ENCODE assay signal across 32 cellular contexts in the genomic region with DNA sequence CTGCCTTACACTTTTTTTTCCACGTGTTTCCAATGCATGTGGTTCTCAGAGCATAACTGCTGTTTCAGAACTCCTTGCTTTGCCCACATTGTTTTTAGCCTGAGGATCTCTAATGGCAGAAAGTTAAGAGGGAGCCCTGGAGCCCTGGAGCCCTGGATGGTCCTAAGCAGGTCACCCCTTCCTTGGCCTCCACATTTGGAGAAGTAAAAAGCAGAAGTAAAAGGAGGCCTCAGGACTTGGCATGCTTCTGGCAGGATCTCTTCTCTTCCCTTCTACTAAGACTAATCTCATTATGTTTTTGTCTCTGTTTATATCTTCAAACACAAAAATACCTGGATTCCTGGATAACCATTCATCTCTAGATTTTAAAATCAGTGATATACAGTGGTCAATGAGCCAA. TPM values are rescaled to one million over a fixed set of nuclear protein-coding genes. Genes with fewer than 3 reads are reported as not detected.
DNase-seq lines count a peak whose midpoint lies in the region; ATAC-seq, FAIRE-seq and TF ChIP-seq lines count a peak whose summit lies in the region.
"Had no signal": no experiment of that assay in that cellular context is flagged by ENCODE, and none has a peak within 500 bp of the region (broad histone marks: within the 10 kb centered on the region; RNA-seq: fewer than 3 reads in every experiment).

No MANE protein-coding gene starts in this region.

- no peak overlapping the region for H3K23ac ChIP-seq in H1 (ENCODE audit: insufficient read length)

- ATAC-seq in right lobe of liver (peak in 3 of 4 donors; percentile 36 to 53 (median 37)), HepG2 (no peak)
- ATAC-seq: gastroesophageal sphincter, T-helper 17 cell had no signal

- H2AFZ ChIP-seq in HepG2 (ENCODE audit: low read length), result no peak overlapping the region
- peak overlapping the region; percentile 42; the same call in 1 of the 2 replicates for H2AFZ ChIP-seq in PC-9
- no peak overlapping the region; the same call in 1 of the 2 replicates for H2AFZ ChIP-seq in H1 (ENCODE audit: low read length)

- H3K14ac ChIP-seq in H1 (ENCODE audit: insufficient read length), result peak overlapping the region; percentile 31

- H4K91ac ChIP-seq in H1 (replicated peaks; ENCODE audit: insufficient read length, low read length), result no peak overlapping the region

- no peak for TF ChIP-seq RAD21 in HepG2 (CRISPR knock-in tag; IDR thresholded peaks at IDR 0.05)
- no peak for TF ChIP-seq RAD21 in H1 (IDR thresholded peaks at IDR 0.05 in 1 of 2, conservative IDR thresholded peaks at IDR 0.05 in 1 of 2; ENCODE audit: low read depth in 2 of 2, low read length in 2 of 2)

- H3K9me3 ChIP-seq in right lobe of liver, result no peaks in the 10 kb centered on the region
- no peaks in the 10 kb centered on the region for H3K9me3 ChIP-seq in HepG2 (ENCODE audit: low read length)
- H3K9me3 ChIP-seq in PC-9 (ENCODE audit: insufficient read depth, low read depth), result no peaks in the 10 kb centered on the region; the same call in 1 of the 2 replicates
- H3K9me3 ChIP-seq in H1 (ENCODE audit: insufficient read depth in 2 of 2, low read depth in 1 of 2, low read length in 1 of 2), result no peaks in the 10 kb centered on the region
- H3K9me3 ChIP-seq in breast epithelium, result no peaks in the 10 kb centered on the region
- no peaks in the 10 kb centered on the region for H3K9me3 ChIP-seq in A673 (ENCODE audit: low read depth, low read length, poor library complexity, severe bottlenecking)
- H3K9me3 ChIP-seq: gastroesophageal sphincter, Peyer's patch, prostate gland, SJSA1, testis, vagina had no signal

- no peaks in the 10 kb centered on the region for H3K23me2 ChIP-seq in H1 (ENCODE audit: low read depth, low read length)

- H2BK5ac ChIP-seq in H1 (ENCODE audit: low read depth, low read length), result no peak overlapping the region

- no peak overlapping the region for H3K4me2 ChIP-seq in HepG2 (ENCODE audit: low read depth, low read length)
- H3K4me2 ChIP-seq in PC-9, result no peak overlapping the region
- H3K4me2 ChIP-seq in H1 (ENCODE audit: insufficient read depth in 1 of 2, low read depth in 2 of 2, low read length in 2 of 2), result no peak overlapping the region

- H3K4ac ChIP-seq in H1 (replicated peaks; ENCODE audit: insufficient read length, low read depth, low read length), result no peak overlapping the region

- H3K79me2 ChIP-seq in HepG2 (ENCODE audit: insufficient read depth, low read length) (no peaks in the 10 kb centered on the region), PC-9 (ENCODE audit: low read depth) (no peaks in the 10 kb centered on the region), H1 (ENCODE audit: control insufficient read depth in 1 of 2, insufficient read depth in 2 of 2, low read length in 2 of 2) (no peaks in the 10 kb centered on the region)

- BruUV-seq in HepG2 (replicated peaks; lab: Mats Ljungman, UMichigan) (no TSS peak), PC-9 (replicated peaks; lab: Mats Ljungman, UMichigan) (no TSS peak), A673 (replicated peaks; lab: Mats Ljungman, UMichigan) (no TSS peak)

- H2AK5ac ChIP-seq in H1 (ENCODE audit: low read depth, low read length), result no peak overlapping the region

- no peak overlapping the region for H4K8ac ChIP-seq in H1 (ENCODE audit: extremely low read depth, insufficient read depth, low read length)

- intact Hi-C loops in right lobe of liver (cut with DNase I) (no loop called here), HepG2 (cut with micrococcal nuclease; ENCODE audit: unreplicated experiment) (no loop called here), PC-9 (cut with micrococcal nuclease; ENCODE audit: unreplicated experiment) (no loop called here), breast epithelium (cut with DNase I; ENCODE audit: low total_unique reads) (no loop called here), A673 (cut with micrococcal nuclease; ENCODE audit: unreplicated experiment) (no loop called here)

- H2BK20ac ChIP-seq in H1 (ENCODE audit: low read length), result no peak overlapping the region

- CTCF ChIA-PET in HepG2 (lab: Yijun Ruan, JAX; ENCODE audit: low intra/inter-chr PET ratio, low total read pairs), result no interaction called here
- CTCF ChIA-PET in PC-9 (lab: Charles Lee), result no interaction called here
- CTCF ChIA-PET in H1 (lab: Charles Lee; ENCODE audit: partially characterized antibody), result no interaction called here
- CTCF ChIA-PET in A673 (lab: Charles Lee), result no interaction called here

- in situ Hi-C loops in HepG2 (cut with HindIII; ENCODE audit: extremely low pct_ligation_motif_present, low pct_unique_long_range_greater_than_20kb), result no loop called here

- no peaks in the 10 kb centered on the region for H3F3A ChIP-seq in PC-9 (ENCODE audit: insufficient read depth, low read depth)

- H4K5ac ChIP-seq in H1 (ENCODE audit: insufficient read length, low read depth, low read length), result no peak overlapping the region

- H3K36me3 ChIP-seq in right lobe of liver (no peaks in the 10 kb centered on the region), HepG2 (replicated peaks in 1 of 2; ENCODE audit: control insufficient read depth in 1 of 2, insufficient read depth in 2 of 2, low read length in 2 of 2) (no peaks in the 10 kb centered on the region), PC-9 (ENCODE audit: low read depth) (no peaks in the 10 kb centered on the region), H1 (ENCODE audit: control insufficient read depth in 2 of 4, insufficient read depth in 4 of 4, low read length in 3 of 4) (no peaks in the 10 kb centered on the region), breast epithelium (no peaks in the 10 kb centered on the region), A673 (ENCODE audit: insufficient read depth, low read length, poor library complexity, severe bottlenecking) (no peaks in the 10 kb centered on the region)
- H3K36me3 ChIP-seq: gastroesophageal sphincter, Peyer's patch, prostate gland, SJSA1, vagina had no signal

- no peak overlapping the region for H3K27ac ChIP-seq in right lobe of liver
- H3K27ac ChIP-seq in HepG2 (ENCODE audit: extremely low read length, insufficient read depth, low read length), result no peak overlapping the region
- no peak overlapping the region for H3K27ac ChIP-seq in PC-9
- H3K27ac ChIP-seq in H1 (ENCODE audit: low read depth, low read length), result no peak overlapping the region
- H3K27ac ChIP-seq in breast epithelium, result no peak overlapping the region
- H3K27ac ChIP-seq in A673 (ENCODE audit: low read depth, low read length, poor library complexity, severe bottlenecking), result no peak overlapping the region
- H3K27ac ChIP-seq: dorsolateral prefrontal cortex, gastroesophageal sphincter, Peyer's patch, prostate gland, SJSA1, testis, vagina had no signal

- H2BK120ac ChIP-seq in H1 (replicated peaks; ENCODE audit: low read depth, low read length), result no peak overlapping the region

- no peak overlapping the region for H3K4me3 ChIP-seq in right lobe of liver
- no peak overlapping the region for H3K4me3 ChIP-seq in HepG2 (replicated peaks in 1 of 3; ENCODE audit: insufficient read depth in 1 of 3, low read depth in 2 of 3, low read length in 3 of 3)
- no peak overlapping the region for H3K4me3 ChIP-seq in PC-9
- H3K4me3 ChIP-seq in H1 (ENCODE audit: extremely low read depth in 1 of 4, insufficient read depth in 2 of 4, low read depth in 3 of 4, low read length in 4 of 4), result no peak overlapping the region
- H3K4me3 ChIP-seq in breast epithelium, result no peak overlapping the region
- no peak overlapping the region for H3K4me3 ChIP-seq in A673 (ENCODE audit: low read depth, low read length, poor library complexity, severe bottlenecking)
- H3K4me3 ChIP-seq: dorsolateral prefrontal cortex, gastroesophageal sphincter, Peyer's patch, prostate gland, SJSA1, testis, vagina had no signal

- H4K20me1 ChIP-seq in HepG2 (ENCODE audit: insufficient read depth, low read length) (no peaks in the 10 kb centered on the region), PC-9 (ENCODE audit: insufficient read depth) (no peaks in the 10 kb centered on the region), H1 (replicated peaks in 1 of 2; ENCODE audit: control insufficient read depth in 1 of 2, insufficient read depth in 2 of 2, low read length in 2 of 2) (no peaks in the 10 kb centered on the region)

- no peak for FAIRE-seq in HepG2 (lab: Jason Lieb, UNC)
- FAIRE-seq in H1 (lab: Jason Lieb, UNC), result no peak
- FAIRE-seq: GM12891 had no signal

- TF ChIP-seq CTCF in right lobe of liver (IDR thresholded peaks at IDR 0.05), result no peak
- no peak for TF ChIP-seq CTCF in HepG2 (CRISPR knock-in tag; IDR thresholded peaks at IDR 0.05)
- no peak for TF ChIP-seq CTCF in PC-9 (conservative IDR thresholded peaks at IDR 0.05)
- no peak for TF ChIP-seq CTCF in H1 (IDR thresholded peaks at IDR 0.05; ENCODE audit: control extremely low read depth in 1 of 3, insufficient read depth in 1 of 3, low read depth in 1 of 3, low read length in 3 of 3)
- TF ChIP-seq CTCF in breast epithelium (IDR thresholded peaks at IDR 0.05), result no peak
- TF ChIP-seq CTCF in A673 (conservative IDR thresholded peaks at IDR 0.05; ENCODE audit: low read depth, low read length), result no peak

- WGBS in right lobe of liver (ENCODE audit: insufficient coverage, low coverage, low lambda C conversion rate, missing lambda C conversion rate), result 55% methylated on average over 1 of the region's 1 CpG
- 8% methylated on average over 1 of the region's 1 CpG for WGBS in HepG2 (ENCODE audit: low lambda C conversion rate)
- WGBS in H1 (ENCODE audit: extremely low coverage in 1 of 2, insufficient coverage in 1 of 2, insufficient read length in 1 of 2, insufficient replicate concordance in 2 of 2, low coverage in 1 of 2, low lambda C conversion rate in 2 of 2, missing lambda C conversion rate in 1 of 2), 2 experiments, result 29% methylated on average over 1 of the region's 1 CpG; no CpG with 5 or more reads in 1 of the 2 experiments

- DNase-seq in right lobe of liver (no peak), HepG2 (ENCODE audit: low spot score) (no peak), PC-9 (no peak), H1 (ENCODE audit: low read depth in 1 of 2, low spot score in 2 of 2) (no peak), cerebellar cortex (ENCODE audit: low spot score) (no peak), breast epithelium (ENCODE audit: low spot score in 2 of 2) (no peak), A673 (ENCODE audit: low spot score) (no peak)
- no peak for DNase-seq in activated CD4-positive, alpha-beta T cell treated with anti-CD3 and anti-CD28 coated beads for 4 hours
- DNase-seq: activated B cell treated with CpG ODN at 0.5 μM for 24 hours; activated CD4-positive, alpha-beta T cell treated with anti-CD3 and anti-CD28 coated beads, Interleukin-2, amount 50 U/mL, for 48 hours; activated naive CD4-positive, alpha-beta T cell treated with Interleukin-2 at 50 U/mL for 16 hours; CD8-positive, alpha-beta memory T cell; cerebellar nuclear complex; DMS 273 treated with DMSO at 0.1 percent for 48 hours; dorsolateral prefrontal cortex; EL; GOT3; hypothalamus; NCI-H1417 treated with DMSO at 0.1 percent for 48 hours; NCI-H2081; NCI-H446; Peyer's patch; stimulated activated CD4-positive, alpha-beta T cell treated with anti-CD3 and anti-CD28 coated beads, Interleukin-15, amount 100 ng/mL, for 24 hours; stimulated activated naive CD4-positive, alpha-beta T cell treated with Interleukin-2 at 50 U/mL for 16 hours; T-helper 17 cell; testis had no signal

- H3K27me3 ChIP-seq in right lobe of liver (no peaks in the 10 kb centered on the region), HepG2 (ENCODE audit: control insufficient read depth in 1 of 2, insufficient read depth in 2 of 2, low read length in 2 of 2) (no peaks in the 10 kb centered on the region), PC-9 (ENCODE audit: insufficient read depth, low read depth) (no peaks in the 10 kb centered on the region), H1 (replicated peaks in 1 of 4; ENCODE audit: control insufficient read depth in 3 of 4, extremely low read depth in 1 of 4, insufficient read depth in 3 of 4, low read length in 3 of 4) (no peaks in the 10 kb centered on the region), breast epithelium (no peaks in the 10 kb centered on the region), A673 (replicated peaks; ENCODE audit: insufficient read depth, low read depth, low read length, poor library complexity) (no peaks in the 10 kb centered on the region)
- H3K27me3 ChIP-seq: dorsolateral prefrontal cortex, gastroesophageal sphincter, Peyer's patch, SJSA1, testis, vagina had no signal

- TF ChIP-seq POLR2A in right lobe of liver (IDR thresholded peaks at IDR 0.05), result no peak
- no peak for TF ChIP-seq POLR2A in HepG2 (IDR thresholded peaks at IDR 0.05; ENCODE audit: insufficient read depth in 1 of 2, low read depth in 2 of 2, low read length in 2 of 2)
- no peak for TF ChIP-seq POLR2A in H1 (IDR thresholded peaks at IDR 0.05; ENCODE audit: control extremely low read depth in 1 of 2, low read depth in 2 of 2, low read length in 2 of 2)
- no peak for TF ChIP-seq POLR2A in breast epithelium (IDR thresholded peaks at IDR 0.05)

- POLR2A ChIA-PET in HepG2 (lab: Yijun Ruan, JAX), result no interaction called here
- POLR2A ChIA-PET in PC-9 (lab: Charles Lee; ENCODE audit: unreplicated experiment), result no interaction called here
- POLR2A ChIA-PET in H1 (lab: Charles Lee; ENCODE audit: partially characterized antibody), result no interaction called here
- POLR2A ChIA-PET in A673 (lab: Charles Lee; ENCODE audit: low non-redundant PET), result no interaction called here

- no peak overlapping the region for H2BK12ac ChIP-seq in H1 (ENCODE audit: low read depth, low read length)

- H3K79me1 ChIP-seq in H1 (ENCODE audit: low read depth, low read length), result no peaks in the 10 kb centered on the region

- H3K56ac ChIP-seq in H1 (replicated peaks; ENCODE audit: insufficient read length, low read depth, low read length), result no peak overlapping the region

- TF ChIP-seq EP300 in HepG2 (IDR thresholded peaks at IDR 0.05; ENCODE audit: low read depth in 2 of 2, low read length in 2 of 2) (no peak), HepG2 (CRISPR knock-in tag; IDR thresholded peaks at IDR 0.05; ENCODE audit: borderline replicate concordance) (no peak), H1 (IDR thresholded peaks at IDR 0.05; ENCODE audit: borderline replicate concordance in 1 of 2, low read depth in 2 of 2, low read length in 2 of 2) (no peak)

- H3K4me1 ChIP-seq in right lobe of liver (no peaks in the 10 kb centered on the region), HepG2 (ENCODE audit: insufficient read depth, low read length) (no peaks in the 10 kb centered on the region), PC-9 (replicated peaks; ENCODE audit: insufficient read depth) (no peaks in the 10 kb centered on the region), H1 (replicated peaks in 1 of 4; ENCODE audit: control insufficient read depth in 3 of 4, insufficient read depth in 4 of 4, low read length in 3 of 4) (no peaks in the 10 kb centered on the region), breast epithelium (no peaks in the 10 kb centered on the region), A673 (ENCODE audit: insufficient read depth, low read length, poor library complexity, severe bottlenecking) (no peaks in the 10 kb centered on the region)
- H3K4me1 ChIP-seq: gastroesophageal sphincter, Peyer's patch, prostate gland, SJSA1, testis, vagina had no signal

- H2BK15ac ChIP-seq in H1 (ENCODE audit: low read length), result no peak overlapping the region

- H3K9ac ChIP-seq in HepG2 (ENCODE audit: insufficient read depth, low read depth, low read length) (no peak overlapping the region), H1 (replicated peaks in 1 of 4; ENCODE audit: extremely low read depth in 1 of 4, low read depth in 3 of 4, low read length in 3 of 4) (no peak overlapping the region)

- H3K9me2 ChIP-seq in PC-9 (ENCODE audit: insufficient read depth), result no peaks in the 10 kb centered on the region

- H3K18ac ChIP-seq in H1 (ENCODE audit: extremely low read depth, low read length), result no peak overlapping the region

RNA-seq across cellular contexts. Expression of a gene that starts 50.1 kb away (rescaled TPM):
- total RNA-seq in right lobe of liver (1 to 10 TPM in 4 of 6 experiments, under 1 TPM in 2; 0.84 to 1.7 (median 1.3) TPM), HepG2 (2016; rRNA removed; fragmentation: Illumina TruSeq; extraction: Trizol) (not detected in 2 replicates), PC-9 (2021) (0.88 and 1.2 TPM in 2 replicates), breast epithelium (10 to 100 TPM in 1 of 3 donors, 1 to 10 TPM in 1, under 1 TPM in 1; 0.98 to 10.9 (median 1.2) TPM), A673 (2021) (14.0 and 17.0 TPM in 2 replicates)
- not detected in 2 replicates for total RNA-seq in HepG2 (2016; cell fraction: cytosol; rRNA removed; fragmentation: Illumina TruSeq; extraction: Trizol; ENCODE audit: low read depth)
- not detected in 2 replicates for total RNA-seq in HepG2 (2016; cell fraction: insoluble cytoplasmic fraction; rRNA removed; fragmentation: Illumina TruSeq; extraction: Trizol)
- not detected in 2 replicates for total RNA-seq in HepG2 (2016; cell fraction: membrane; rRNA removed; fragmentation: Illumina TruSeq; extraction: Trizol)
- total RNA-seq in HepG2 (2016; cell fraction: nucleus; rRNA removed; fragmentation: Illumina TruSeq; extraction: Trizol), result not detected in 2 replicates
- polyA plus RNA-seq in HepG2 (2011; rRNA removed) (not detected in 2 replicates), H1 (2011; rRNA removed) (6.5 and 6.8 TPM in 2 replicates)
- polyA plus RNA-seq in HepG2 (2011; cell fraction: cytosol; rRNA removed), result not detected in 2 replicates
- not detected in 2 replicates for polyA plus RNA-seq in HepG2 (2011; cell fraction: nucleus; rRNA removed)
- polyA plus RNA-seq in HepG2 (2012), result not detected in 2 replicates
- polyA plus RNA-seq in HepG2 (2016; cell fraction: cytosol; fragmentation: Illumina TruSeq; extraction: Trizol; ENCODE audit: low read depth), result not detected in 2 replicates
- not detected in 2 replicates for polyA plus RNA-seq in HepG2 (2016; cell fraction: insoluble cytoplasmic fraction; fragmentation: Illumina TruSeq; extraction: Trizol; ENCODE audit: low read depth)
- polyA plus RNA-seq in HepG2 (2016; cell fraction: membrane; fragmentation: Illumina TruSeq; extraction: Trizol; ENCODE audit: low read depth), result not detected in 2 replicates
- polyA plus RNA-seq in HepG2 (2016; cell fraction: nucleus; fragmentation: Illumina TruSeq; extraction: Trizol; ENCODE audit: insufficient read depth, low read depth), result not detected in 2 replicates
- 0.05 TPM in 1 of 2 replicates, not detected in the other for polyA minus RNA-seq in HepG2 (2011; rRNA and poly(A)+ RNA removed; ENCODE audit: low replicate concordance)
- polyA minus RNA-seq in HepG2 (2011; cell fraction: cytosol; rRNA and poly(A)+ RNA removed), result not detected in 2 replicates
- polyA minus RNA-seq in HepG2 (2011; cell fraction: nucleus; rRNA and poly(A)+ RNA removed), result not detected in 2 replicates
- 25.2 and 28.3 TPM in 2 replicates for total RNA-seq in H1 (2021; fragmentation: NEBNext Ultra II Directional; extraction: Animal tissue kit (Norgen Biotek cat#: 25700))
- polyA plus RNA-seq in H1 (2011; cell fraction: cytosol; rRNA removed), result 7.3 TPM
- polyA plus RNA-seq in H1 (2011; cell fraction: nucleus; rRNA removed), result 8.2 TPM
- 6.6 to 12.8 TPM (median 8.4 TPM) in 4 replicates for polyA plus RNA-seq in H1 (2012, experiment 1 of 2)
- 0.85 TPM for polyA plus RNA-seq in H1 (2012, experiment 2 of 2)
- polyA plus RNA-seq in H1 (2013, experiment 1 of 2), result 31.6 TPM
- 31.9 TPM for polyA plus RNA-seq in H1 (2013, experiment 2 of 2)
- polyA minus RNA-seq in H1 (2011; rRNA and poly(A)+ RNA removed), result 18.1 and 23.0 TPM in 2 replicates
- 13.9 TPM for polyA minus RNA-seq in H1 (2011; cell fraction: cytosol; rRNA and poly(A)+ RNA removed)
- 30.6 TPM for polyA minus RNA-seq in H1 (2011; cell fraction: nucleus; rRNA and poly(A)+ RNA removed)
- total RNA-seq: myocyte had no signal
- polyA plus RNA-seq: CD8-positive, alpha-beta memory T cell had no signal
